ENCODE assay signal across 20 cellular contexts in genomic region chr12:81263072-81263471, GRCh38.
DNase-seq lines count a peak whose midpoint lies in the region; TF ChIP-seq lines count a peak whose summit lies in the region.
"Had no signal": no experiment of that assay in that cellular context is flagged by ENCODE, and none has a peak within 500 bp of the region (broad histone marks: within the 10 kb centered on the region; RNA-seq: fewer than 3 reads in every experiment).

No MANE protein-coding gene starts in this region.

- no peak overlapping the region for H3K27ac Mint-ChIP-seq in activated naive CD4-positive, alpha-beta T cell treated with anti-CD3 and anti-CD28 coated beads, Interleukin-2, amount 10 ng/mL, durations not matched to agents 7 days and 5 days
- no peak overlapping the region for H3K27ac Mint-ChIP-seq in osteocyte (ENCODE audit: unreplicated experiment)

- DNase-seq in NCI-H2107 treated with DMSO at 0.1 percent for 48 hours (lab: John Stamatoyannopoulos, UW; ENCODE audit: unreplicated experiment) = peak; percentile 21
- no peak for DNase-seq in NCI-H2107 (lab: John Stamatoyannopoulos, UW)
- DNase-seq in DMS 273 (lab: John Stamatoyannopoulos, UW; ENCODE audit: unreplicated experiment) = peak; percentile 60
- DNase-seq in NCI-H524 treated with DMSO at 0.1 percent for 48 hours (lab: John Stamatoyannopoulos, UW) = peak; percentile 14
- DNase-seq in brain pericyte (ENCODE audit: low read depth, low spot score) = peak; percentile 17
- DNase-seq in activated naive CD4-positive, alpha-beta T cell treated with anti-CD3 and anti-CD28 coated beads, Interleukin-2, amount 10 ng/mL, durations not matched to agents 7 days and 5 days = no peak
- no peak for DNase-seq in osteocyte (ENCODE audit: extremely low spot score, unreplicated experiment)
- DNase-seq in stimulated activated CD4-positive, alpha-beta T cell treated with anti-CD3 and anti-CD28 coated beads, Interleukin-1b, Interleukin-23, amount 100 ng/mL, for 48 hours = no peak
- DNase-seq: ACHN, BE2C, Calu3, HCEC 1CT, IMR-90, KG1, NCI-H1092, NCI-H1417 treated with DMSO at 0.1 percent for 48 hours, NCI-H1694 treated with DMSO at 0.1 percent for 48 hours, NCI-H2081, NCI-H748 treated with DMSO at 0.1 percent for 48 hours, SHP77 treated with DMSO at 0.1 percent for 48 hours had no signal

- H3K36me3 Mint-ChIP-seq in activated naive CD4-positive, alpha-beta T cell treated with anti-CD3 and anti-CD28 coated beads, Interleukin-2, amount 10 ng/mL, durations not matched to agents 7 days and 5 days = no peaks in the 10 kb centered on the region
- no peaks in the 10 kb centered on the region for H3K36me3 Mint-ChIP-seq in osteocyte (ENCODE audit: unreplicated experiment)

- no peak overlapping the region for H3K4me3 Mint-ChIP-seq in activated naive CD4-positive, alpha-beta T cell treated with anti-CD3 and anti-CD28 coated beads, Interleukin-2, amount 10 ng/mL, durations not matched to agents 7 days and 5 days
- no peak overlapping the region for H3K4me3 Mint-ChIP-seq in osteocyte (ENCODE audit: unreplicated experiment)

- no peak for TF ChIP-seq CTCF in osteocyte (IDR thresholded peaks at IDR 0.05)

- no peaks in the 10 kb centered on the region for H3K4me1 Mint-ChIP-seq in activated naive CD4-positive, alpha-beta T cell treated with anti-CD3 and anti-CD28 coated beads, Interleukin-2, amount 10 ng/mL, durations not matched to agents 7 days and 5 days
- H3K4me1 Mint-ChIP-seq in osteocyte (ENCODE audit: unreplicated experiment) = peaks cover 11% of the 10 kb centered on the region

- H3K9me3 Mint-ChIP-seq in activated naive CD4-positive, alpha-beta T cell treated with anti-CD3 and anti-CD28 coated beads, Interleukin-2, amount 10 ng/mL, durations not matched to agents 7 days and 5 days = no peaks in the 10 kb centered on the region
- H3K9me3 Mint-ChIP-seq in osteocyte (ENCODE audit: unreplicated experiment) = no peaks in the 10 kb centered on the region

- H3K27me3 Mint-ChIP-seq in activated naive CD4-positive, alpha-beta T cell treated with anti-CD3 and anti-CD28 coated beads, Interleukin-2, amount 10 ng/mL, durations not matched to agents 7 days and 5 days = no peaks in the 10 kb centered on the region
- no peaks in the 10 kb centered on the region for H3K27me3 Mint-ChIP-seq in osteocyte (ENCODE audit: unreplicated experiment)

- CTCF ChIA-PET in activated naive CD4-positive, alpha-beta T cell treated with anti-CD3 and anti-CD28 coated beads, Interleukin-2, amount 10 ng/mL, durations not matched to agents 7 days and 5 days (lab: Charles Lee) = no interaction called here

Comparison
In these comparisons a context has a peak if more than half of its experiments do, and no peak if none do; other contexts are left out.
1. DNase-seq: peak in NCI-H2107 treated with DMSO at 0.1 percent for 48 hours (single experiment), DMS 273 (single experiment), NCI-H524 treated with DMSO at 0.1 percent for 48 hours (single experiment) and brain pericyte (single experiment); none in NCI-H2107 (single experiment), activated naive CD4-positive, alpha-beta T cell treated with anti-CD3 and anti-CD28 coated beads, Interleukin-2, amount 10 ng/mL, durations not matched to agents 7 days and 5 days (single experiment), osteocyte (single experiment) and stimulated activated CD4-positive, alpha-beta T cell treated with anti-CD3 and anti-CD28 coated beads, Interleukin-1b, Interleukin-23, amount 100 ng/mL, for 48 hours (single experiment).